37 cellular contexts compared by ENCODE assay signal in genomic region chr12:129840145-129840884, GRCh38.
"Had no signal": no experiment of that assay in that cellular context is flagged by ENCODE, and none has a peak within 500 bp of the region (broad histone marks: within the 10 kb centered on the region; RNA-seq: fewer than 3 reads in every experiment).

No MANE protein-coding gene starts in this region.

- H3K36me3 ChIP-seq: adrenal gland, ascending aorta, brain microvascular endothelial cell, breast epithelium, cardiac muscle cell had no signal

- H3K4me3 ChIP-seq: adrenal gland, ascending aorta, body of pancreas, breast epithelium, cardiac muscle cell had no signal

- H3K9me3 Mint-ChIP-seq: activated naive CD4-positive, alpha-beta T cell treated with anti-CD3 and anti-CD28 coated beads, Interleukin-2, amount 50 U/mL, for 24 hours; activated naive CD4-positive, alpha-beta T cell treated with anti-CD3 and anti-CD28 coated beads, Interleukin-2, amount 50 U/mL, for 72 hours; activated naive CD8-positive, alpha-beta T cell treated with anti-CD3 and anti-CD28 coated beads for 36 hours; activated naive CD8-positive, alpha-beta T cell treated with anti-CD3 and anti-CD28 coated beads, Interleukin-2, amount 10 ng/mL, durations not matched to agents 7 days and 5 days; activated naive CD8-positive, alpha-beta T cell treated with anti-CD3 and anti-CD28 coated beads, Interleukin-2, amount 50 U/mL, for 24 hours; activated T-cell treated with anti-CD3 and anti-CD28 coated beads, Interleukin-2, amount 50 U/mL, for 24 hours; activated T-cell treated with anti-CD3 and anti-CD28 coated beads, Interleukin-2, amount 50 U/mL, for 72 hours; activated T-helper 1 cell treated with anti-CD3 and anti-CD28 coated beads, Interleukin-12 subunit alpha, Interleukin-12 subunit beta, Interleukin-2, Interleukin-4 antibody, amounts not matched to agents 30 ng/mL and 10 ng/mL and 1 ng/mL, durations not matched to agents 14 hours and 24 hours and 36 hours; activated T-helper 17 cell treated with anti-CD3 and anti-CD28 coated beads, Interleukin-2, amount 50 U/mL, for 72 hours; central memory CD8-positive, alpha-beta T cell had no signal

- H3K27ac ChIP-seq: adrenal gland, ascending aorta, body of pancreas, brain microvascular endothelial cell, breast epithelium, cardiac muscle cell had no signal

- H3K27ac Mint-ChIP-seq: activated naive CD4-positive, alpha-beta T cell treated with anti-CD3 and anti-CD28 coated beads for 36 hours; activated naive CD4-positive, alpha-beta T cell treated with anti-CD3 and anti-CD28 coated beads, Interleukin-2, amount 50 U/mL, for 24 hours; activated naive CD4-positive, alpha-beta T cell treated with anti-CD3 and anti-CD28 coated beads, Interleukin-2, amount 50 U/mL, for 72 hours; activated naive CD8-positive, alpha-beta T cell; activated naive CD8-positive, alpha-beta T cell treated with anti-CD3 and anti-CD28 coated beads for 36 hours; activated naive CD8-positive, alpha-beta T cell treated with anti-CD3 and anti-CD28 coated beads, Interleukin-2, amount 10 ng/mL, durations not matched to agents 7 days and 5 days; activated naive CD8-positive, alpha-beta T cell treated with anti-CD3 and anti-CD28 coated beads, Interleukin-2, amount 50 U/mL, for 24 hours; activated T-cell treated with anti-CD3 and anti-CD28 coated beads, Interleukin-2, amount 50 U/mL, for 24 hours; activated T-cell treated with anti-CD3 and anti-CD28 coated beads, Interleukin-2, amount 50 U/mL, for 72 hours; activated T-helper 1 cell treated with anti-CD3 and anti-CD28 coated beads, Interleukin-12 subunit alpha, Interleukin-12 subunit beta, Interleukin-2, Interleukin-4 antibody, amounts not matched to agents 30 ng/mL and 10 ng/mL and 1 ng/mL, durations not matched to agents 14 hours and 24 hours and 36 hours; activated T-helper 17 cell treated with anti-CD3 and anti-CD28 coated beads, Interleukin-2, amount 50 U/mL, for 72 hours; brain had no signal

- H3K4me1 ChIP-seq: adrenal gland, ascending aorta, body of pancreas, breast epithelium had no signal

- ATAC-seq: activated naive CD4-positive, alpha-beta T cell treated with anti-CD3 and anti-CD28 coated beads, Interleukin-2, amount 50 U/mL, for 72 hours; activated naive CD8-positive, alpha-beta T cell treated with anti-CD3 and anti-CD28 coated beads, Interleukin-2, amount 50 U/mL, for 24 hours; activated T-cell treated with anti-CD3 and anti-CD28 coated beads, Interleukin-2, amount 50 U/mL, for 4 hours; activated T-cell treated with anti-CD3 and anti-CD28 coated beads, Interleukin-2, amount 50 U/mL, for 72 hours; activated T-helper 17 cell treated with anti-CD3 and anti-CD28 coated beads, Interleukin-2, amount 50 U/mL, for 72 hours; body of pancreas had no signal

- H3K36me3 Mint-ChIP-seq: activated naive CD4-positive, alpha-beta T cell treated with anti-CD3 and anti-CD28 coated beads, Interleukin-2, amount 50 U/mL, for 24 hours; activated naive CD4-positive, alpha-beta T cell treated with anti-CD3 and anti-CD28 coated beads, Interleukin-2, amount 50 U/mL, for 72 hours; activated naive CD8-positive, alpha-beta T cell; activated naive CD8-positive, alpha-beta T cell treated with anti-CD3 and anti-CD28 coated beads for 36 hours; activated naive CD8-positive, alpha-beta T cell treated with anti-CD3 and anti-CD28 coated beads, Interleukin-2, amount 10 ng/mL, durations not matched to agents 7 days and 5 days; brain had no signal

- H3K27me3 ChIP-seq: adrenal gland, ascending aorta, brain microvascular endothelial cell, breast epithelium, cardiac muscle cell had no signal

- H3K4me1 Mint-ChIP-seq: activated naive CD4-positive, alpha-beta T cell treated with anti-CD3 and anti-CD28 coated beads, Interleukin-2, amount 50 U/mL, for 24 hours; activated naive CD8-positive, alpha-beta T cell treated with anti-CD3 and anti-CD28 coated beads for 36 hours; activated naive CD8-positive, alpha-beta T cell treated with anti-CD3 and anti-CD28 coated beads, Interleukin-2, amount 10 ng/mL, durations not matched to agents 7 days and 5 days; activated naive CD8-positive, alpha-beta T cell treated with anti-CD3 and anti-CD28 coated beads, Interleukin-2, amount 50 U/mL, for 24 hours; activated T-helper 17 cell treated with anti-CD3 and anti-CD28 coated beads, Interleukin-2, amount 50 U/mL, for 72 hours; brain; central memory CD8-positive, alpha-beta T cell had no signal

- H3K4me3 Mint-ChIP-seq: activated naive CD4-positive, alpha-beta T cell treated with anti-CD3 and anti-CD28 coated beads for 36 hours; activated naive CD4-positive, alpha-beta T cell treated with anti-CD3 and anti-CD28 coated beads, Interleukin-2, amount 50 U/mL, for 24 hours; activated naive CD8-positive, alpha-beta T cell; activated naive CD8-positive, alpha-beta T cell treated with anti-CD3 and anti-CD28 coated beads for 36 hours; activated naive CD8-positive, alpha-beta T cell treated with anti-CD3 and anti-CD28 coated beads, Interleukin-2, amount 10 ng/mL, durations not matched to agents 7 days and 5 days; activated naive CD8-positive, alpha-beta T cell treated with anti-CD3 and anti-CD28 coated beads, Interleukin-2, amount 50 U/mL, for 24 hours; activated T-cell treated with anti-CD3 and anti-CD28 coated beads, Interleukin-2, amount 50 U/mL, for 24 hours; activated T-cell treated with anti-CD3 and anti-CD28 coated beads, Interleukin-2, amount 50 U/mL, for 4 hours; activated T-cell treated with anti-CD3 and anti-CD28 coated beads, Interleukin-2, amount 50 U/mL, for 72 hours; activated T-helper 1 cell treated with anti-CD3 and anti-CD28 coated beads, Interleukin-12 subunit alpha, Interleukin-12 subunit beta, Interleukin-2, Interleukin-4 antibody, amounts not matched to agents 30 ng/mL and 10 ng/mL and 1 ng/mL, durations not matched to agents 14 hours and 24 hours and 36 hours; activated T-helper 17 cell treated with anti-CD3 and anti-CD28 coated beads, Interleukin-2, amount 50 U/mL, for 72 hours; brain; central memory CD8-positive, alpha-beta T cell had no signal

- DNase-seq: activated effector memory CD4-positive, alpha-beta T cell treated with anti-CD3 and anti-CD28 coated beads, Interleukin-2, amount 50 U/mL, for 16 hours; activated effector memory CD4-positive, alpha-beta T cell treated with Interleukin-2 at 50 U/mL for 16 hours; activated gamma-delta T cell; activated gamma-delta T cell treated with Interleukin-2 at 50 U/mL for 16 hours; activated naive CD4-positive, alpha-beta T cell; activated naive CD4-positive, alpha-beta T cell treated with anti-CD3 and anti-CD28 coated beads for 36 hours; activated naive CD4-positive, alpha-beta T cell treated with anti-CD3 and anti-CD28 coated beads, Interleukin-2, amount 50 U/mL, for 16 hours; activated naive CD4-positive, alpha-beta T cell treated with Interleukin-2 at 50 U/mL for 16 hours; activated naive CD8-positive, alpha-beta T cell treated with anti-CD3 and anti-CD28 coated beads for 36 hours; activated naive CD8-positive, alpha-beta T cell treated with anti-CD3 and anti-CD28 coated beads, Interleukin-2, amount 10 ng/mL, durations not matched to agents 7 days and 5 days; activated naive CD8-positive, alpha-beta T cell treated with anti-CD3 and anti-CD28 coated beads, Interleukin-2, amount 50 U/mL, for 24 hours; activated T-cell treated with anti-CD3 and anti-CD28 coated beads for 4 hours; activated T-cell treated with anti-CD3 and anti-CD28 coated beads, Interleukin-2, amount 50 U/mL, for 1 hour; activated T-cell treated with anti-CD3 and anti-CD28 coated beads, Interleukin-2, amount 50 U/mL, for 24 hours; activated T-cell treated with anti-CD3 and anti-CD28 coated beads, Interleukin-2, amount 50 U/mL, for 4 hours; activated T-cell treated with anti-CD3 and anti-CD28 coated beads, Interleukin-2, amount 50 U/mL, for 48 hours; activated T-cell treated with anti-CD3 and anti-CD28 coated beads, Interleukin-2, amount 50 U/mL, for 72 hours; adrenal gland; amniotic stem cell; amygdala; anterior cingulate cortex; aorta; body of pancreas; brain microvascular endothelial cell; caudate nucleus; central memory CD4-positive, alpha-beta T cell; cerebellar nuclear complex had no signal

- H3K27me3 Mint-ChIP-seq: activated naive CD4-positive, alpha-beta T cell treated with anti-CD3 and anti-CD28 coated beads, Interleukin-2, amount 50 U/mL, for 24 hours; activated naive CD8-positive, alpha-beta T cell; activated naive CD8-positive, alpha-beta T cell treated with anti-CD3 and anti-CD28 coated beads for 36 hours; activated naive CD8-positive, alpha-beta T cell treated with anti-CD3 and anti-CD28 coated beads, Interleukin-2, amount 10 ng/mL, durations not matched to agents 7 days and 5 days; activated naive CD8-positive, alpha-beta T cell treated with anti-CD3 and anti-CD28 coated beads, Interleukin-2, amount 50 U/mL, for 24 hours; activated T-cell treated with anti-CD3 and anti-CD28 coated beads, Interleukin-2, amount 50 U/mL, for 24 hours; activated T-helper 17 cell treated with anti-CD3 and anti-CD28 coated beads, Interleukin-2, amount 50 U/mL, for 72 hours; central memory CD8-positive, alpha-beta T cell had no signal
